1 cellular context compared by ENCODE assay signal in the genomic region with DNA sequence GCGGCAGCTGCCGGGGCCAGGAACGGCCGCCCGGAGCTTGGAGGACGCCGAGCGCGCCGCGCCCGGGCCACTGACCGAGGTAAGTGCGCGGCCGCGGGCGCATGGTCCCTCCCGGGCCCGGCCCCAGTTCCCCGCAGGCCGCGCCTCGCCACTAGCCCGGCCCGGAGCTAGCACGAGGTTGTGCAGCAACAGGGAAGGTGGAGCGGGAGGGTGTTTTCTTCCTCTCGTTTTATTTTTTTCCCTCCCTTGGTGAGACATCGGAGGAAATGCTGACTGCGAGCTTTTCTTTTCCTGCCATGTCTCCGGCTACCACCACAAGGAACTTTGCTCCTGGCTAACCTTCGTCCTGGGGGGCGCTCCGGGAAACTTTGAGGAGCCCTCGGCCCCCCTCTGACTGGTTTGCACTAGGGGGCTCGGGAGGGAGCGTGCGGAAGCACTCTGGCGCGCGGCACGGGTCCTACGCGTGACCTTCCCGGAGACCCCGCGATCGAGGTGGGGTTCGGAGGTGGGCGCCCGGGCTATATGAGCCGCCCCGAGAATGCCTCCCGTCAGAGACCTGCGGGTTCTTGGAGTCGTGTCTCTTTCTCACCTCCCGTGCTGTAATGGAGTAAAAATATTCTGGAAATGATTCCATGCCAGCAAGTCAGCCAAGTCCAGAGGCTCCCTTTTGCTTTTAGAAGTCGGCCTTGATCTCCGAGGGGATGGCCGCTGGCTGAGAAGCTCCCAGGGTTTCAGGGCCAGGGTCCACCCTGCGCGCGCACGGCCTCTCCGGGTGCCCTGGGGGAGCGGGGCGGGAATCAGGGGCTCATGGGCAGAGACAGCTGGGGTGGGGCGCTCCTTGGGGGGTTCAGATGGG.
TF ChIP-seq lines count a peak whose summit lies in the region.

No MANE protein-coding gene starts in this region.

TF ChIP-seq in K562, 482 proteins besides CTCF, POLR2A, EP300 and RAD21 (continued from another document):
- TF ChIP-seq, protein P1, sequence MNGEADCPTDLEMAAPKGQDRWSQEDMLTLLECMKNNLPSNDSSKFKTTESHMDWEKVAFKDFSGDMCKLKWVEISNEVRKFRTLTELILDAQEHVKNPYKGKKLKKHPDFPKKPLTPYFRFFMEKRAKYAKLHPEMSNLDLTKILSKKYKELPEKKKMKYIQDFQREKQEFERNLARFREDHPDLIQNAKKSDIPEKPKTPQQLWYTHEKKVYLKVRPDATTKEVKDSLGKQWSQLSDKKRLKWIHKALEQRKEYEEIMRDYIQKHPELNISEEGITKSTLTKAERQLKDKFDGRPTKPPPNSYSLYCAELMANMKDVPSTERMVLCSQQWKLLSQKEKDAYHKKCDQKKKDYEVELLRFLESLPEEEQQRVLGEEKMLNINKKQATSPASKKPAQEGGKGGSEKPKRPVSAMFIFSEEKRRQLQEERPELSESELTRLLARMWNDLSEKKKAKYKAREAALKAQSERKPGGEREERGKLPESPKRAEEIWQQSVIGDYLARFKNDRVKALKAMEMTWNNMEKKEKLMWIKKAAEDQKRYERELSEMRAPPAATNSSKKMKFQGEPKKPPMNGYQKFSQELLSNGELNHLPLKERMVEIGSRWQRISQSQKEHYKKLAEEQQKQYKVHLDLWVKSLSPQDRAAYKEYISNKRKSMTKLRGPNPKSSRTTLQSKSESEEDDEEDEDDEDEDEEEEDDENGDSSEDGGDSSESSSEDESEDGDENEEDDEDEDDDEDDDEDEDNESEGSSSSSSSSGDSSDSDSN (IDR thresholded peaks at IDR 0.05; ENCODE audit: borderline replicate concordance in 1 of 2, low read depth in 2 of 2, low read length in 2 of 2): peak in 1 of 2 experiments; percentile 43; a peak in 1 of 4 replicates
- peak; percentile 51 for TF ChIP-seq L3MBTL2 (IDR thresholded peaks at IDR 0.05)
- no peak for TF ChIP-seq ZNF3 (CRISPR knock-in tag; IDR thresholded peaks at IDR 0.05)
- TF ChIP-seq, protein P2, sequence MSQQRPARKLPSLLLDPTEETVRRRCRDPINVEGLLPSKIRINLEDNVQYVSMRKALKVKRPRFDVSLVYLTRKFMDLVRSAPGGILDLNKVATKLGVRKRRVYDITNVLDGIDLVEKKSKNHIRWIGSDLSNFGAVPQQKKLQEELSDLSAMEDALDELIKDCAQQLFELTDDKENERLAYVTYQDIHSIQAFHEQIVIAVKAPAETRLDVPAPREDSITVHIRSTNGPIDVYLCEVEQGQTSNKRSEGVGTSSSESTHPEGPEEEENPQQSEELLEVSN (IDR thresholded peaks at IDR 0.05; ENCODE audit: borderline replicate concordance in 1 of 2, extremely low read depth in 1 of 2, insufficient read depth in 1 of 2, insufficient read length in 1 of 2, low read depth in 1 of 2, low read length in 1 of 2, poor library complexity in 1 of 2, severe bottlenecking in 1 of 2): peak in 1 of 2 experiments; percentile 62
- peak; percentile 36; the same call in 1 of the 2 replicates for TF ChIP-seq C11orf30 (IDR thresholded peaks at IDR 0.05; ENCODE audit: low read depth)
